ENCODE assay signal across 8 cellular contexts in genomic region chrX:317424-318067, GRCh38. TPM values are rescaled to one million over a fixed set of nuclear protein-coding genes. Genes with fewer than 3 reads are reported as not detected.
DNase-seq lines count a peak whose midpoint lies in the region; ATAC-seq, FAIRE-seq and TF ChIP-seq lines count a peak whose summit lies in the region.

No MANE protein-coding gene starts in this region.

- 70% methylated on average over 9 of the region's 28 CpGs for WGBS in A549 (ENCODE audit: missing lambda C conversion rate)
- 56% methylated on average over 7 of the region's 28 CpGs for WGBS in mammary epithelial cell (ENCODE audit: low coverage, missing lambda C conversion rate)

- TF ChIP-seq RAD21 in A549 (conservative IDR thresholded peaks at IDR 0.05 in 1 of 2, IDR thresholded peaks at IDR 0.05 in 1 of 2): no peak

- no peak overlapping the region for H2AFZ ChIP-seq in mammary epithelial cell (ENCODE audit: low read depth, low read length)

- H3K27me3 Mint-ChIP-seq in naive B cell: no peaks in the 10 kb centered on the region

- H3K4me2 ChIP-seq in A549 (peak overlapping the region; percentile 61), mammary epithelial cell (ENCODE audit: insufficient read depth, low read depth, low read length) (peak overlapping the region; percentile 51)

- no peak for FAIRE-seq in A549 (lab: Jason Lieb, UNC)

- CTCF ChIA-PET in A549 (lab: Yijun Ruan, JAX) (no interaction called here), mammary epithelial cell (lab: Charles Lee; ENCODE audit: low non-redundant PET) (no interaction called here)

- intact Hi-C loops in mammary epithelial cell (cut with micrococcal nuclease): loop anchor here (5.0 kb wide), 1 partner anchor 35 kb away; the partner anchor contains the start of gene PLCXD1

- peaks cover 24% of the 10 kb centered on the region for H3K36me3 ChIP-seq in HAP-1 (replicated peaks)
- H3K36me3 ChIP-seq in mammary epithelial cell (ENCODE audit: insufficient read depth, low read length): no peaks in the 10 kb centered on the region

- POLR2A ChIA-PET in A549 (lab: Yijun Ruan, JAX): no interaction called here

- H3K27me3 ChIP-seq in HAP-1 (ENCODE audit: low read depth): no peaks in the 10 kb centered on the region
- H3K27me3 ChIP-seq in mammary epithelial cell (ENCODE audit: insufficient read depth, low read length): peaks cover 2% of the 10 kb centered on the region

- H3K4me1 Mint-ChIP-seq in naive B cell: peaks cover 12 to 20% (median 18%) of the 10 kb centered on the region in 3 donors

- no peaks in the 10 kb centered on the region for H4K20me1 ChIP-seq in mammary epithelial cell (ENCODE audit: insufficient read depth, low read length)

- H3K9me3 ChIP-seq in A549 (no peaks in the 10 kb centered on the region), HAP-1 (no peaks in the 10 kb centered on the region), mammary epithelial cell (replicated peaks; ENCODE audit: insufficient read depth, low read length) (no peaks in the 10 kb centered on the region)

- H3K4me3 ChIP-seq in A549 (peak overlapping the region; percentile 93), HAP-1 (peak overlapping the region; percentile 94; the same call in 1 of the 2 replicates), mammary epithelial cell (replicated peaks in 1 of 3; ENCODE audit: insufficient read depth in 1 of 3, low read depth in 2 of 3, low read length in 3 of 3) (peak overlapping the region; percentile 21 to 55 (median 47))

- H3K27ac Mint-ChIP-seq in naive B cell: peak overlapping the region; percentile 91 to 100 (median 99)

- in situ Hi-C loops in HAP-1 (cut with MboI; ENCODE audit: low sequenced_read_pairs): loop anchor here (5.0 kb wide), 1 partner anchor 40 kb away; no protein-coding TSS in a partner anchor
- in situ Hi-C loops in mammary epithelial cell (cut with MboI; ENCODE audit: low sequenced_read_pairs in 2 of 2): no loop called here

- dilution Hi-C loops in mammary epithelial cell (cut with HindIII; ENCODE audit: low sequenced_read_pairs): no loop called here

- TF ChIP-seq CTCF in A549 (IDR thresholded peaks at IDR 0.05) (no peak), mammary epithelial cell (conservative IDR thresholded peaks at IDR 0.05 in 1 of 2, IDR thresholded peaks at IDR 0.05 in 1 of 2; ENCODE audit: extremely low read depth in 1 of 2, insufficient read depth in 1 of 2, low read depth in 1 of 2, low read length in 2 of 2) (no peak)

- DNase-seq in A549 (ENCODE audit: low read depth in 1 of 2, low spot score in 1 of 2): peak in 1 of 2 experiments; percentile 84
- no peak for DNase-seq in HAP-1 (ENCODE audit: low spot score in 2 of 2)
- DNase-seq in mammary epithelial cell: no peak
- no peak for DNase-seq in naive B cell
- no peak for DNase-seq in activated gamma-delta T cell (lab: John Stamatoyannopoulos, UW)

- H3K9me3 Mint-ChIP-seq in naive B cell: peaks cover 0 to 3% (median 0%) of the 10 kb centered on the region in 7 donors

- H3K79me2 ChIP-seq in mammary epithelial cell (ENCODE audit: insufficient read depth, low read length): peaks cover 32% of the 10 kb centered on the region

- peak overlapping the region; percentile 97 to 99; a peak in 4 of 6 replicates for H3K27ac ChIP-seq in A549
- H3K27ac ChIP-seq in mammary epithelial cell (ENCODE audit: insufficient read depth, low read depth, low read length): no peak overlapping the region

- no TSS peak for BruUV-seq in mammary epithelial cell (replicated peaks; lab: Mats Ljungman, UMichigan)

- H3K9ac ChIP-seq in mammary epithelial cell (ENCODE audit: insufficient read depth, low read length): no peak overlapping the region

- peaks cover 5 to 18% of the 10 kb centered on the region in 2 donors for H3K36me3 Mint-ChIP-seq in naive B cell

- H3K4me1 ChIP-seq in A549 (peaks cover 19% of the 10 kb centered on the region; the same call in 1 of the 3 replicates), HAP-1 (no peaks in the 10 kb centered on the region), mammary epithelial cell (ENCODE audit: insufficient read depth, low read length) (peaks cover 8% of the 10 kb centered on the region)

- peak overlapping the region; percentile 72 to 99 (median 95) for H3K4me3 Mint-ChIP-seq in naive B cell

- no peak for TF ChIP-seq EP300 in A549 (IDR thresholded peaks at IDR 0.05)

- no peak; a peak in 1 of 6 replicates for ATAC-seq in A549
- ATAC-seq in naive B cell (ENCODE audit: low read depth in 2 of 2): no peak
- ATAC-seq in HG02610 (IDR thresholded peaks at IDR 0.05; ENCODE audit: unreplicated experiment): no peak
- ATAC-seq in GM19351 (IDR thresholded peaks at IDR 0.05; ENCODE audit: unreplicated experiment): no peak
- no peak for ATAC-seq in GM18517 (IDR thresholded peaks at IDR 0.05; ENCODE audit: unreplicated experiment)

- no peak for TF ChIP-seq POLR2A in A549 (IDR thresholded peaks at IDR 0.05; ENCODE audit: low read length)

TF ChIP-seq in A549, 52 proteins besides CTCF, POLR2A, EP300 and RAD21:
- TF ChIP-seq ZNF302 (CRISPR knock-in tag; IDR thresholded peaks at IDR 0.05): no peak
- no peak for TF ChIP-seq PBX3 (IDR thresholded peaks at IDR 0.05)
- no peak for TF ChIP-seq ZSCAN20 (CRISPR knock-in tag; IDR thresholded peaks at IDR 0.05)
- no peak for TF ChIP-seq SMC3 (IDR thresholded peaks at IDR 0.05)
- no peak for TF ChIP-seq EHF (CRISPR knock-in tag; IDR thresholded peaks at IDR 0.05)
- TF ChIP-seq CHD2 (IDR thresholded peaks at IDR 0.05; ENCODE audit: low read length, partially characterized antibody): no peak
- no peak for TF ChIP-seq FOSB (CRISPR knock-in tag; IDR thresholded peaks at IDR 0.05)
- no peak for TF ChIP-seq RARB (CRISPR knock-in tag; IDR thresholded peaks at IDR 0.05)
- TF ChIP-seq ZFP36 (IDR thresholded peaks at IDR 0.05; ENCODE audit: borderline replicate concordance, partially characterized antibody): no peak
- no peak for TF ChIP-seq HDAC2 (IDR thresholded peaks at IDR 0.05)
- TF ChIP-seq, protein P1, sequence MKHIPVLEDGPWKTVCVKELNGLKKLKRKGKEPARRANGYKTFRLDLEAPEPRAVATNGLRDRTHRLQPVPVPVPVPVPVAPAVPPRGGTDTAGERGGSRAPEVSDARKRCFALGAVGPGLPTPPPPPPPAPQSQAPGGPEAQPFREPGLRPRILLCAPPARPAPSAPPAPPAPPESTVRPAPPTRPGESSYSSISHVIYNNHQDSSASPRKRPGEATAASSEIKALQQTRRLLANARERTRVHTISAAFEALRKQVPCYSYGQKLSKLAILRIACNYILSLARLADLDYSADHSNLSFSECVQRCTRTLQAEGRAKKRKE (CRISPR knock-in tag; IDR thresholded peaks at IDR 0.05; ENCODE audit: low read depth): no peak
- TF ChIP-seq ZC3H11A (IDR thresholded peaks at IDR 0.05): no peak
- TF ChIP-seq, protein P2, sequence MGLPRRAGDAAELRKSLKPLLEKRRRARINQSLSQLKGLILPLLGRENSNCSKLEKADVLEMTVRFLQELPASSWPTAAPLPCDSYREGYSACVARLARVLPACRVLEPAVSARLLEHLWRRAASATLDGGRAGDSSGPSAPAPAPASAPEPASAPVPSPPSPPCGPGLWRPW (IDR thresholded peaks at IDR 0.05): no peak
- TF ChIP-seq CBX8 (IDR thresholded peaks at IDR 0.05): no peak
- TF ChIP-seq, protein P3, sequence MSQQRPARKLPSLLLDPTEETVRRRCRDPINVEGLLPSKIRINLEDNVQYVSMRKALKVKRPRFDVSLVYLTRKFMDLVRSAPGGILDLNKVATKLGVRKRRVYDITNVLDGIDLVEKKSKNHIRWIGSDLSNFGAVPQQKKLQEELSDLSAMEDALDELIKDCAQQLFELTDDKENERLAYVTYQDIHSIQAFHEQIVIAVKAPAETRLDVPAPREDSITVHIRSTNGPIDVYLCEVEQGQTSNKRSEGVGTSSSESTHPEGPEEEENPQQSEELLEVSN (IDR thresholded peaks at IDR 0.05; ENCODE audit: borderline replicate concordance, low read depth): no peak
- no peak for TF ChIP-seq FOXS1 (CRISPR knock-in tag; IDR thresholded peaks at IDR 0.05)

RNA-seq across cellular contexts. Expression of gene GTPBP6, which starts 1.1 kb away (rescaled TPM):
- polyA plus RNA-seq in A549 (2011; rRNA removed) (22.9 and 26.0 TPM in 2 replicates), A549 (2017; fragmentation: RNase III; extraction: RNeasy Plus Mini Kit Qiagen cat#74134 plus additional on column Dnase treatment) (36.1 to 41.2 TPM (median 39.4 TPM) in 3 replicates), mammary epithelial cell (30.4 TPM), naive B cell (ENCODE audit: low read depth in 6 of 6) (10 to 100 TPM; 37.7 to 54.0 (median 41.6) TPM)
- polyA plus RNA-seq in A549 (2012; cell fraction: cytosol; rRNA removed): 64.3 and 74.2 TPM in 2 replicates
- polyA plus RNA-seq in A549 (2012; cell fraction: nucleus; rRNA removed): 78.8 and 93.8 TPM in 2 replicates
- polyA minus RNA-seq in A549 (2011; rRNA and poly(A)+ RNA removed): 10.2 and 14.8 TPM in 2 replicates
- 10 to 100 TPM; 28.0 to 46.7 TPM for total RNA-seq in mammary epithelial cell
- 16.0 TPM for polyA minus RNA-seq in mammary epithelial cell

RNA-seq across cellular contexts. Expression of gene PLCXD1, which starts 36.4 kb away (rescaled TPM):
- polyA plus RNA-seq in A549 (2011; rRNA removed) (67.9 and 87.0 TPM in 2 replicates), A549 (2017; fragmentation: RNase III; extraction: RNeasy Plus Mini Kit Qiagen cat#74134 plus additional on column Dnase treatment) (60.7 to 70.3 TPM (median 64.6 TPM) in 3 replicates), mammary epithelial cell (6.6 TPM), naive B cell (ENCODE audit: low read depth in 6 of 6) (1 to 10 TPM in 5 of 6 donors, not detected in 1; 2.6 to 6.5 (median 4.8) TPM)
- polyA plus RNA-seq in A549 (2012; cell fraction: cytosol; rRNA removed): 80.7 and 97.7 TPM in 2 replicates
- polyA plus RNA-seq in A549 (2012; cell fraction: nucleus; rRNA removed): 200 and 211 TPM in 2 replicates
- polyA minus RNA-seq in A549 (2011; rRNA and poly(A)+ RNA removed): 101 and 220 TPM in 2 replicates
- 1 to 10 TPM; 4.3 to 9.8 TPM for total RNA-seq in mammary epithelial cell
- 20.4 TPM for polyA minus RNA-seq in mammary epithelial cell
